Comparison of ENCODE assay signal across 14 cellular contexts in the genomic region with DNA sequence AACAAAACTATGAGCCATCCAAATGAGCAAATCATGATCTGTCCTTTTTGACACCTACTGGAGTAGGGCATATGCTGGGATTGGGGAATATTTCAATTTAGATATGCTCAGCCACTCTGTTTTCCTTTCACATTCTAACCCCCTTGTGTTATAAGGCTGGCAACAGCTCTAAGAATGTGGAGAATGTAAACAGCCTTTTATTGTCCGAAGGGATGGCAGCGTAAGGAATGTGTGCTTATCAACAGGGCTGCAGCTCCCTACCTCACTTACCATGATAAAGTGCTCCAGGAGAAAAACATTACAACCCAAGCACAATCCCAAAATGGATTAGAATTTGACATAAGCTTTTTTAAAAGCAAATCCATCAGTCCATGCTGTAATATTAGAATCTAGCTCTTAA. TPM values are rescaled to one million over a fixed set of nuclear protein-coding genes. Genes with fewer than 3 reads are reported as not detected.
DNase-seq lines count a peak whose midpoint lies in the region; ATAC-seq and TF ChIP-seq lines count a peak whose summit lies in the region.
"Had no signal": no experiment of that assay in that cellular context is flagged by ENCODE, and none has a peak within 500 bp of the region (broad histone marks: within the 10 kb centered on the region; RNA-seq: fewer than 3 reads in every experiment).

No MANE protein-coding gene starts in this region.

- no TSS peak for BruUV-seq in A673 (replicated peaks; lab: Mats Ljungman, UMichigan)

- intact Hi-C loops in A673 (cut with micrococcal nuclease; ENCODE audit: unreplicated experiment), result no loop called here
- intact Hi-C loops in head of caudate nucleus (cut with DNase I), result no loop called here

- no peak overlapping the region for H3K4me3 ChIP-seq in A673 (ENCODE audit: low read depth, low read length, poor library complexity, severe bottlenecking)
- H3K4me3 ChIP-seq: BLaER1 had no signal

- H3K27me3 ChIP-seq in A673 (replicated peaks; ENCODE audit: insufficient read depth, low read depth, low read length, poor library complexity), result peaks cover 87% of the 10 kb centered on the region
- H3K27me3 ChIP-seq: BLaER1 had no signal

- peak; percentile 55 for DNase-seq in A673 (ENCODE audit: low spot score)
- DNase-seq in HS-27A (ENCODE audit: low read depth), result peak; percentile 51
- peak; percentile 64 for DNase-seq in amniotic epithelial cell (ENCODE audit: low read depth)
- DNase-seq in iris pigment epithelial cell (ENCODE audit: low read depth), result peak; percentile 23
- no peak for DNase-seq in head of caudate nucleus
- no peak for DNase-seq in NCI-H187 treated with DMSO at 0.1 percent for 48 hours (lab: John Stamatoyannopoulos, UW)
- DNase-seq: activated CD4-positive, alpha-beta T cell treated with anti-CD3 and anti-CD28 coated beads, Interleukin-2, amount 10 ng/mL, durations not matched to agents 24 days and 14 days; activated naive CD4-positive, alpha-beta T cell; cortex of kidney had no signal

- TF ChIP-seq CTCF in A673 (conservative IDR thresholded peaks at IDR 0.05; ENCODE audit: low read depth, low read length), result no peak

- H3K4me1 ChIP-seq in A673 (ENCODE audit: insufficient read depth, low read length, poor library complexity, severe bottlenecking), result peaks cover 8% of the 10 kb centered on the region
- H3K4me1 ChIP-seq: BLaER1 had no signal

- CTCF ChIA-PET in A673 (lab: Charles Lee), result no interaction called here

- ATAC-seq in GM18858 (IDR thresholded peaks at IDR 0.05; ENCODE audit: unreplicated experiment) (no peak), HG03439 (IDR thresholded peaks at IDR 0.05; ENCODE audit: unreplicated experiment) (no peak)
- ATAC-seq: natural killer cell treated with Interleukin-12 subunit alpha and Interleukin-12 subunit beta and Interleukin-15 and Interleukin-18, amount 100 ng/mL, for 72 hours; stimulated activated effector memory CD8-positive, alpha-beta T cell treated with anti-CD3 and anti-CD28 coated beads, Interleukin-12 subunit alpha, Interleukin-12 subunit beta, amount 100 ng/mL, for 72 hours had no signal

- no peaks in the 10 kb centered on the region for H3K36me3 ChIP-seq in A673 (ENCODE audit: insufficient read depth, low read length, poor library complexity, severe bottlenecking)
- H3K36me3 ChIP-seq: BLaER1 had no signal

- POLR2A ChIA-PET in A673 (lab: Charles Lee; ENCODE audit: low non-redundant PET), result no interaction called here

- H3K27ac ChIP-seq in A673 (ENCODE audit: low read depth, low read length, poor library complexity, severe bottlenecking), result no peak overlapping the region
- H3K27ac ChIP-seq: BLaER1 had no signal

- H3K9me3 ChIP-seq in A673 (ENCODE audit: low read depth, low read length, poor library complexity, severe bottlenecking), result no peaks in the 10 kb centered on the region

RNA-seq across cellular contexts. Expression of gene NXPH2, which starts 2.2 kb away (rescaled TPM):
- total RNA-seq in A673 (2021), result 4.8 and 5.4 TPM in 2 replicates
- total RNA-seq: activated CD4-positive, alpha-beta T cell treated with anti-CD3 and anti-CD28 coated beads, Interleukin-2, amount 10 ng/mL, durations not matched to agents 24 days and 14 days; natural killer cell treated with Interleukin-12 subunit alpha and Interleukin-12 subunit beta and Interleukin-15 and Interleukin-18, amount 100 ng/mL, for 72 hours had no signal

Comparison
In these comparisons a context has a peak if more than half of its experiments do, and no peak if none do; other contexts are left out.
1. DNase-seq: peak in A673 (single experiment), HS-27A (single experiment), amniotic epithelial cell (single experiment) and iris pigment epithelial cell (single experiment); none in head of caudate nucleus (0 of 42) and NCI-H187 treated with DMSO at 0.1 percent for 48 hours (single experiment).